In the genomic region with DNA sequence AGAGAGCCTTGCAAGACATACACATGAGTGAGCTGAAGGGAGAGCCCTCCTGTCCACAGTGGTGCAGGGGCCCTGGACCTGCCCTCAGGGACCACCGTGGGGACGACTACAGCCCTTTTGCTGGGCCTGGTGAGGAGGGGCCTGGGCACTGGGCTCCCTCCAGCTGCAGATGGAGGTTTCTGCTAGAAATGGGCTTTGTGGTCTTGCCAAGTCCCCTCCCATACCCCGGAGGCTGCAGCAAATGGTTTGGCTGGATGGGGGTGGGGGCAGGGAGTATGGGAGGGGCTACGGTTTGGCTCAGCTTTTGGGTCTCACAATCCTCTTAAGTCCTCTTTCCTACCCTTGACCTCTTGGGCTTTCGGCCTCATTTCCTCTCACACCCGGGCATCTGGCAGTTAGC, we compare ENCODE assay signal across 14 cellular contexts. TPM values are rescaled to one million over a fixed set of nuclear protein-coding genes. Genes with fewer than 3 reads are reported as not detected.
A peak's percentile ranks its signal among the peaks of the same experiment; 100 is the strongest.
DNase-seq lines count a peak whose midpoint lies in the region; ATAC-seq, FAIRE-seq and TF ChIP-seq lines count a peak whose summit lies in the region.
"Had no signal": no experiment of that assay in that cellular context is flagged by ENCODE, and none has a peak within 500 bp of the region (broad histone marks: within the 10 kb centered on the region; RNA-seq: fewer than 3 reads in every experiment).

No MANE protein-coding gene starts in this region.

- H2BK15ac ChIP-seq in mesendoderm (replicated peaks; ENCODE audit: low read depth), result no peak overlapping the region

- no TSS peak for BruUV-seq in K562 (replicated peaks; lab: Mats Ljungman, UMichigan)

- ATAC-seq in K562, result no peak
- no peak for ATAC-seq in GM21576 (IDR thresholded peaks at IDR 0.05; ENCODE audit: unreplicated experiment)
- ATAC-seq: psoas muscle had no signal

- H3K9me3 ChIP-seq in KOPT-K1 (ENCODE audit: insufficient read depth, low read length, poor library complexity, severe bottlenecking), result no peaks in the 10 kb centered on the region
- no peaks in the 10 kb centered on the region for H3K9me3 ChIP-seq in K562 (replicated peaks; ENCODE audit: control insufficient read depth, insufficient read depth, low read depth, low read length)
- H3K9me3 ChIP-seq: psoas muscle had no signal

- H3K56ac ChIP-seq in mesendoderm (ENCODE audit: low read length), result peak overlapping the region; percentile 18

- H3K4me3 ChIP-seq in K562 (no peak overlapping the region), mesendoderm (ENCODE audit: low read length) (no peak overlapping the region)
- H3K4me3 ChIP-seq: psoas muscle had no signal

- DNase-seq in K562 (ENCODE audit: extremely low read depth in 1 of 4, low spot score in 3 of 4) (no peak), mesendoderm (peak; percentile 87), SW 1271 (lab: John Stamatoyannopoulos, UW) (no peak), NCI-H2171 (lab: John Stamatoyannopoulos, UW) (no peak)
- DNase-seq in stimulated activated CD8-positive, alpha-beta memory T cell treated with anti-CD3 and anti-CD28 coated beads, Interleukin-4, amount 100 ng/mL, for 48 hours, result peak; percentile 12
- DNase-seq: activated CD4-positive, CD25-positive, alpha-beta regulatory T cell; CD4-positive, CD25-positive, alpha-beta regulatory T cell; mammary epithelial cell; MV-4-11; psoas muscle; stimulated activated CD4-positive, alpha-beta T cell treated with anti-CD3 and anti-CD28 coated beads, Interleukin-1b, Interleukin-23, amount 100 ng/mL, for 48 hours had no signal

- WGBS in K562 (ENCODE audit: insufficient coverage, low coverage, missing lambda C conversion rate), result 69% methylated on average over 6 of the region's 6 CpGs
- WGBS in mesendoderm (ENCODE audit: extremely low coverage, insufficient coverage, low lambda C conversion rate), result no CpG with 5 or more reads among the region's 6 CpGs

- H3K18ac ChIP-seq in mesendoderm (ENCODE audit: low read length), result no peak overlapping the region

- no peak overlapping the region for H2AFZ ChIP-seq in K562 (ENCODE audit: low read depth, low read length)

- H3K9me1 ChIP-seq in K562 (ENCODE audit: control insufficient read depth, insufficient read depth, low read length), result peaks cover 3% of the 10 kb centered on the region

- no peak for TF ChIP-seq EP300 in K562 (IDR thresholded peaks at IDR 0.05; ENCODE audit: low read length)

- intact Hi-C loops in K562 (cut with micrococcal nuclease), result no loop called here

- H2AK5ac ChIP-seq in mesendoderm (ENCODE audit: low read length), result no peak overlapping the region

- peaks cover 28% of the 10 kb centered on the region for H3K79me1 ChIP-seq in mesendoderm (ENCODE audit: low read length)

- FAIRE-seq in K562 (lab: Jason Lieb, UNC), result no peak
- FAIRE-seq: colon had no signal

- no peak for TF ChIP-seq POLR2A in K562 (conservative IDR thresholded peaks at IDR 0.05)

- no peak for TF ChIP-seq CTCF in K562 (IDR thresholded peaks at IDR 0.05 in 2 of 3, conservative IDR thresholded peaks at IDR 0.05 in 1 of 3; ENCODE audit: insufficient read depth in 2 of 3, low read depth in 1 of 3, low read length in 3 of 3)

- no peak overlapping the region for H4K8ac ChIP-seq in mesendoderm (ENCODE audit: low read depth, low read length)

- H2BK5ac ChIP-seq in mesendoderm (ENCODE audit: low read length), result no peak overlapping the region

- in situ Hi-C loops in K562 (cut with MboI), result no loop called here

- H3K4ac ChIP-seq in mesendoderm (ENCODE audit: low read depth, low read length), result no peak overlapping the region

- no peak overlapping the region for H4K5ac ChIP-seq in mesendoderm (ENCODE audit: low read length)

- no peaks in the 10 kb centered on the region for H3K27me3 ChIP-seq in K562 (ENCODE audit: control insufficient read depth in 2 of 2, insufficient read depth in 2 of 2, low read length in 2 of 2)
- H3K27me3 ChIP-seq in mesendoderm (ENCODE audit: insufficient read depth, low read length, poor library complexity), result no peaks in the 10 kb centered on the region

- H3K9ac ChIP-seq in K562 (ENCODE audit: insufficient read depth in 1 of 2, low read depth in 2 of 2, low read length in 2 of 2) (peak overlapping the region in 1 of 2 experiments; percentile 50; a peak in 1 of 4 replicates), mesendoderm (ENCODE audit: low read length) (no peak overlapping the region)

- H3K36me3 ChIP-seq in KOPT-K1 (ENCODE audit: insufficient read depth, low read length) (peaks cover 63% of the 10 kb centered on the region), K562 (ENCODE audit: control insufficient read depth, insufficient read depth, low read length) (peaks cover 24% of the 10 kb centered on the region), mesendoderm (ENCODE audit: control insufficient read depth, insufficient read depth, low read length) (no peaks in the 10 kb centered on the region)

- no peak overlapping the region for H3K4me2 ChIP-seq in K562 (ENCODE audit: insufficient read depth, low read length)
- no peak overlapping the region for H3K4me2 ChIP-seq in mesendoderm (ENCODE audit: low read length)

- H3K4me1 ChIP-seq in K562 (replicated peaks in 1 of 2; ENCODE audit: control insufficient read depth in 2 of 2, insufficient read depth in 2 of 2, low read length in 2 of 2) (peaks cover 51 to 66% of the 10 kb centered on the region in 2 experiments), mesendoderm (ENCODE audit: control insufficient read depth, low read depth, low read length) (peaks cover 36% of the 10 kb centered on the region)

- peaks cover 91% of the 10 kb centered on the region for H3K79me2 ChIP-seq in K562 (ENCODE audit: control insufficient read depth, insufficient read depth, low read length)
- H3K79me2 ChIP-seq in mesendoderm (ENCODE audit: control insufficient read depth, insufficient read depth, low read length), result peaks cover 27% of the 10 kb centered on the region

- POLR2A ChIA-PET in K562 (lab: Yijun Ruan, JAX), result interaction anchor here (0.6 to 1.9 kb wide), 5 partner anchors 10 to 125 kb away, joined by 3 to 5 read pairs (median 3); no protein-coding TSS in a partner anchor

- no peak for TF ChIP-seq RAD21 in K562 (CRISPR knock-in tag; conservative IDR thresholded peaks at IDR 0.05 in 1 of 2, IDR thresholded peaks at IDR 0.05 in 1 of 2)

- peak overlapping the region; percentile 21 for H3K27ac ChIP-seq in KOPT-K1 (ENCODE audit: low read depth, low read length, poor library complexity, severe bottlenecking)
- H3K27ac ChIP-seq in K562 (ENCODE audit: extremely low read depth, low read depth, low read length), result no peak overlapping the region
- no peak overlapping the region for H3K27ac ChIP-seq in mesendoderm (ENCODE audit: low read depth, low read length)
- H3K27ac ChIP-seq: psoas muscle had no signal

- no peak overlapping the region for H2BK120ac ChIP-seq in mesendoderm (ENCODE audit: low read depth, low read length)

- no peak overlapping the region for H3K23ac ChIP-seq in mesendoderm (ENCODE audit: low read length)

- H4K20me1 ChIP-seq in K562 (replicated peaks; ENCODE audit: control insufficient read depth, insufficient read depth, low read length), result no peaks in the 10 kb centered on the region; the same call in 1 of the 2 replicates

- CTCF ChIA-PET in K562 (lab: Yijun Ruan, JAX; ENCODE audit: low intra/inter-chr PET ratio), result no interaction called here

TF ChIP-seq in K562, 482 proteins besides CTCF, POLR2A, EP300 and RAD21 (continues in another document):
- TF ChIP-seq, protein P1, sequence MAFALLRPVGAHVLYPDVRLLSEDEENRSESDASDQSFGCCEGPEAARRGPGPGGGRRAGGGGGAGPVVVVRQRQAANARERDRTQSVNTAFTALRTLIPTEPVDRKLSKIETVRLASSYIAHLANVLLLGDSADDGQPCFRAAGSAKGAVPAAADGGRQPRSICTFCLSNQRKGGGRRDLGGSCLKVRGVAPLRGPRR (CRISPR knock-in tag; IDR thresholded peaks at IDR 0.05), result no peak
- TF ChIP-seq FOXJ3 (CRISPR knock-in tag; IDR thresholded peaks at IDR 0.05), result no peak
- TF ChIP-seq SRSF3 (IDR thresholded peaks at IDR 0.05; ENCODE audit: insufficient read depth, low read length), result no peak
- TF ChIP-seq ZNF589 (CRISPR knock-in tag; IDR thresholded peaks at IDR 0.05; ENCODE audit: low read depth), result no peak

RNA-seq across cellular contexts. Expression of a gene that starts 21.7 kb away (rescaled TPM):
- total RNA-seq in K562 (2011; cell fraction: chromatin; rRNA removed; ENCODE audit: low replicate concordance), result 24.7 and 26.6 TPM in 2 replicates
- total RNA-seq in K562 (2011; cell fraction: nucleolus; rRNA removed), result 14.5 and 15.1 TPM in 2 replicates
- total RNA-seq in K562 (2011; cell fraction: nucleoplasm; rRNA removed), result 20.1 and 32.4 TPM in 2 replicates
- total RNA-seq in K562 (2014; rRNA removed), result 4.9 and 7.1 TPM in 2 replicates
- total RNA-seq in K562 (2014; rRNA removed; fragmentation: Illumina TruSeq; extraction: Trizol), result 5.4 and 5.6 TPM in 2 replicates
- total RNA-seq in K562 (2015; rRNA removed; fragmentation: Illumina TruSeq; extraction: Trizol), result 6.3 and 6.4 TPM in 2 replicates
- 15.5 and 16.3 TPM in 2 replicates for total RNA-seq in K562 (2021)
- polyA plus RNA-seq in K562 (2011; rRNA removed), result 3.2 and 5.2 TPM in 2 replicates
- polyA plus RNA-seq in K562 (2011; cell fraction: cytosol; rRNA removed), result 3.0 and 3.4 TPM in 2 replicates
- 7.8 and 14.6 TPM in 2 replicates for polyA plus RNA-seq in K562 (2011; cell fraction: nucleus; rRNA removed)
- polyA plus RNA-seq in K562 (2012), result 6.3 and 6.6 TPM in 2 replicates
- polyA plus RNA-seq in K562 (2014; fragmentation: Illumina TruSeq; extraction: Trizol), result 8.7 and 9.0 TPM in 2 replicates
- polyA plus RNA-seq in K562 (2014; fragmentation: Nextera tagmentation; extraction: Ambion mirVana), result under 1 TPM; 0.35 to 0.58 TPM
- 5.3 and 5.5 TPM in 2 replicates for polyA plus RNA-seq in K562 (2014; rRNA removed)
- polyA minus RNA-seq in K562 (2011; rRNA and poly(A)+ RNA removed), result 6.5 and 10.2 TPM in 2 replicates
- 10.4 and 12.0 TPM in 2 replicates for polyA minus RNA-seq in K562 (2011; cell fraction: cytosol; rRNA and poly(A)+ RNA removed)
- polyA minus RNA-seq in K562 (2011; cell fraction: nucleus; rRNA and poly(A)+ RNA removed), result 5.7 and 7.3 TPM in 2 replicates
- 7.5 TPM for polyA plus RNA-seq in mesendoderm (2013, experiment 1 of 2)
- 6.9 TPM for polyA plus RNA-seq in mesendoderm (2013, experiment 2 of 2)

Comparison
In these comparisons a context has a peak if more than half of its experiments do, and no peak if none do; other contexts are left out.
1. DNase-seq: peak in mesendoderm (single experiment) and stimulated activated CD8-positive, alpha-beta memory T cell treated with anti-CD3 and anti-CD28 coated beads, Interleukin-4, amount 100 ng/mL, for 48 hours (single experiment); none in K562 (0 of 4), SW 1271 (0 of 2) and NCI-H2171 (single experiment).